ENCODE assay signal across 14 cellular contexts in genomic region chr10:50541921-50542320, GRCh38.
DNase-seq lines count a peak whose midpoint lies in the region; ATAC-seq and TF ChIP-seq lines count a peak whose summit lies in the region.
"Had no signal": no experiment of that assay in that cellular context is flagged by ENCODE, and none has a peak within 500 bp of the region (broad histone marks: within the 10 kb centered on the region; RNA-seq: fewer than 3 reads in every experiment).

No MANE protein-coding gene starts in this region.

- H3K9me3 Mint-ChIP-seq in activated T-cell treated with anti-CD3 and anti-CD28 coated beads, Interleukin-2, amount 50 U/mL, for 4 hours: peaks cover 4% of the 10 kb centered on the region
- H3K9me3 Mint-ChIP-seq in naive B cell (peaks cover 0 to 4% (median 0%) of the 10 kb centered on the region in 7 donors), progenitor cell of endocrine pancreas (ENCODE audit: low read depth) (peaks cover 7% of the 10 kb centered on the region)
- H3K9me3 Mint-ChIP-seq: effector memory CD8-positive, alpha-beta T cell; immature natural killer cell had no signal

- peak overlapping the region in 4 of 6 donors; percentile 3 to 82 (median 28) for H3K27ac Mint-ChIP-seq in naive B cell
- H3K27ac Mint-ChIP-seq in progenitor cell of endocrine pancreas: no peak overlapping the region
- H3K27ac Mint-ChIP-seq: immature natural killer cell had no signal

- peaks cover 85% of the 10 kb centered on the region for H3K4me1 Mint-ChIP-seq in activated T-cell treated with anti-CD3 and anti-CD28 coated beads, Interleukin-2, amount 50 U/mL, for 4 hours (ENCODE audit: low read depth)
- H3K4me1 Mint-ChIP-seq in naive B cell (peaks cover 51 to 72% (median 63%) of the 10 kb centered on the region in 3 donors), progenitor cell of endocrine pancreas (ENCODE audit: low read depth) (peaks cover 24% of the 10 kb centered on the region)

- ATAC-seq in activated T-cell treated with anti-CD3 and anti-CD28 coated beads, Interleukin-2, amount 50 U/mL, for 4 hours: no peak
- ATAC-seq in GM21381 (IDR thresholded peaks at IDR 0.05; ENCODE audit: unreplicated experiment) (peak; percentile 47), HG03095 (IDR thresholded peaks at IDR 0.05; ENCODE audit: unreplicated experiment) (peak; percentile 38), naive B cell (ENCODE audit: low read depth in 2 of 2) (no peak)
- ATAC-seq: effector memory CD8-positive, alpha-beta T cell; gastrocnemius medialis had no signal

- no peak for DNase-seq in activated T-cell treated with anti-CD3 and anti-CD28 coated beads, Interleukin-2, amount 50 U/mL, for 4 hours
- DNase-seq in activated T-cell treated with anti-CD3 and anti-CD28 coated beads for 4 hours: no peak
- no peak for DNase-seq in naive B cell
- no peak for DNase-seq in progenitor cell of endocrine pancreas (ENCODE audit: low spot score, unreplicated experiment)
- no peak for DNase-seq in midbrain (lab: John Stamatoyannopoulos, UW)
- no peak for DNase-seq in NCI-H1048 (lab: John Stamatoyannopoulos, UW)
- DNase-seq: COR-L47; effector memory CD8-positive, alpha-beta T cell; gastrocnemius medialis; immature natural killer cell; MG63; trophoblast cell had no signal

- peaks cover 5% of the 10 kb centered on the region for H3K36me3 Mint-ChIP-seq in activated T-cell treated with anti-CD3 and anti-CD28 coated beads, Interleukin-2, amount 50 U/mL, for 4 hours (ENCODE audit: insufficient read depth)
- peaks cover 0 to 4% of the 10 kb centered on the region in 2 donors for H3K36me3 Mint-ChIP-seq in naive B cell
- peaks cover 5% of the 10 kb centered on the region for H3K36me3 Mint-ChIP-seq in progenitor cell of endocrine pancreas (ENCODE audit: insufficient read depth)
- H3K36me3 Mint-ChIP-seq: immature natural killer cell had no signal

- peak overlapping the region; percentile 38 for H3K4me3 Mint-ChIP-seq in activated T-cell treated with anti-CD3 and anti-CD28 coated beads, Interleukin-2, amount 50 U/mL, for 4 hours
- H3K4me3 Mint-ChIP-seq in naive B cell (no peak overlapping the region), progenitor cell of endocrine pancreas (ENCODE audit: low read depth) (no peak overlapping the region)
- H3K4me3 Mint-ChIP-seq: effector memory CD8-positive, alpha-beta T cell; immature natural killer cell had no signal

- no peak for TF ChIP-seq CTCF in progenitor cell of endocrine pancreas (IDR thresholded peaks at IDR 0.05; ENCODE audit: unreplicated experiment)

- no peaks in the 10 kb centered on the region for H3K27me3 Mint-ChIP-seq in activated T-cell treated with anti-CD3 and anti-CD28 coated beads, Interleukin-2, amount 50 U/mL, for 4 hours (ENCODE audit: low read depth)
- H3K27me3 Mint-ChIP-seq in naive B cell (no peaks in the 10 kb centered on the region), progenitor cell of endocrine pancreas (no peaks in the 10 kb centered on the region)
- H3K27me3 Mint-ChIP-seq: effector memory CD8-positive, alpha-beta T cell had no signal

Comparison
In these comparisons a context has a peak if more than half of its experiments do, and no peak if none do; other contexts are left out.
1. ATAC-seq: peak in GM21381 (single experiment) and HG03095 (single experiment); none in activated T-cell treated with anti-CD3 and anti-CD28 coated beads, Interleukin-2, amount 50 U/mL, for 4 hours (0 of 2) and naive B cell (0 of 2).